In genomic region chr1:233543338-233544255, GRCh38 we compare ENCODE assay signal across 9 cellular contexts.
DNase-seq lines count a peak whose midpoint lies in the region; ATAC-seq, FAIRE-seq and TF ChIP-seq lines count a peak whose summit lies in the region.
"Had no signal": no experiment of that assay in that cellular context is flagged by ENCODE, and none has a peak within 500 bp of the region (broad histone marks: within the 10 kb centered on the region; RNA-seq: fewer than 3 reads in every experiment).

No MANE protein-coding gene starts in this region.

- no peak overlapping the region for H3K27ac ChIP-seq in transverse colon

- intact Hi-C loops in transverse colon (cut with DNase I; ENCODE audit: low total_unique reads): no loop called here

- no peaks in the 10 kb centered on the region for H3K36me3 ChIP-seq in adipocyte (ENCODE audit: control insufficient read depth, insufficient read depth, low read length, severe bottlenecking)
- H3K36me3 ChIP-seq in transverse colon: no peaks in the 10 kb centered on the region

- no peaks in the 10 kb centered on the region for H3K4me1 Mint-ChIP-seq in stimulated activated naive CD8-positive, alpha-beta T cell treated with anti-CD3 and anti-CD28 coated beads, Interleukin-15, amount 100 ng/mL, for 72 hours
- no peaks in the 10 kb centered on the region for H3K4me1 Mint-ChIP-seq in activated naive CD8-positive, alpha-beta T cell treated with anti-CD3 and anti-CD28 coated beads, Interleukin-2, amount 50 U/mL, for 24 hours

- DNase-seq in stimulated activated naive CD8-positive, alpha-beta T cell treated with anti-CD3 and anti-CD28 coated beads, Interleukin-15, Interleukin-2, amounts not matched to agents 100 U/mL and 50 U/mL, for 24 hours: no peak
- DNase-seq in stimulated activated naive CD8-positive, alpha-beta T cell treated with anti-CD3 and anti-CD28 coated beads, Interleukin-15, amount 100 ng/mL, for 72 hours: no peak
- DNase-seq in adipocyte (ENCODE audit: low read depth): peak; percentile 70
- no peak for DNase-seq in activated naive CD8-positive, alpha-beta T cell treated with anti-CD3 and anti-CD28 coated beads, Interleukin-2, amount 50 U/mL, for 24 hours
- DNase-seq in dermis blood vessel endothelial cell: no peak
- DNase-seq in NCI-H1436 treated with DMSO at 0.1 percent for 48 hours (lab: John Stamatoyannopoulos, UW): no peak
- no peak for DNase-seq in transverse colon
- DNase-seq: DND-41 had no signal

- no peaks in the 10 kb centered on the region for H3K36me3 Mint-ChIP-seq in activated naive CD8-positive, alpha-beta T cell treated with anti-CD3 and anti-CD28 coated beads, Interleukin-2, amount 50 U/mL, for 24 hours (ENCODE audit: low read depth)

- H3K4me3 ChIP-seq in adipocyte (ENCODE audit: low read length) (no peak overlapping the region), transverse colon (no peak overlapping the region)

- H3K9ac ChIP-seq in adipocyte (ENCODE audit: low read length): no peak overlapping the region

- no peak for TF ChIP-seq EP300 in transverse colon (IDR thresholded peaks at IDR 0.05; ENCODE audit: low read depth)

- H3K27ac Mint-ChIP-seq in stimulated activated naive CD8-positive, alpha-beta T cell treated with anti-CD3 and anti-CD28 coated beads, Interleukin-15, amount 100 ng/mL, for 72 hours: no peak overlapping the region
- H3K27ac Mint-ChIP-seq in activated naive CD8-positive, alpha-beta T cell treated with anti-CD3 and anti-CD28 coated beads, Interleukin-2, amount 50 U/mL, for 24 hours: no peak overlapping the region

- 49 to 78% methylated on average over 4 to 8 of the region's 8 CpGs for WGBS in transverse colon (ENCODE audit: low coverage in 1 of 2), 2 donors

- no peak for TF ChIP-seq POLR2A in transverse colon (IDR thresholded peaks at IDR 0.05)

- H3K9me3 ChIP-seq in adipocyte (ENCODE audit: control insufficient read depth, low read length) (no peaks in the 10 kb centered on the region), transverse colon (no peaks in the 10 kb centered on the region)

- TF ChIP-seq CTCF in transverse colon (IDR thresholded peaks at IDR 0.05): no peak

- in situ Hi-C loops in transverse colon (cut with MboI; ENCODE audit: low pct_ligation_motif_present in 1 of 4, low pct_unique_long_range_greater_than_20kb in 1 of 4, low sequenced_read_pairs in 3 of 4): no loop called here

- peak; percentile 36 for ATAC-seq in stimulated activated naive CD8-positive, alpha-beta T cell treated with anti-CD3 and anti-CD28 coated beads, Interleukin-15, Interleukin-2, amounts not matched to agents 100 U/mL and 50 U/mL, for 24 hours
- no peak for ATAC-seq in stimulated activated naive CD8-positive, alpha-beta T cell treated with anti-CD3 and anti-CD28 coated beads, Interleukin-15, amount 100 ng/mL, for 72 hours
- ATAC-seq in activated naive CD8-positive, alpha-beta T cell treated with anti-CD3 and anti-CD28 coated beads, Interleukin-2, amount 50 U/mL, for 24 hours: no peak

- peaks cover 7% of the 10 kb centered on the region for H3K27me3 Mint-ChIP-seq in stimulated activated naive CD8-positive, alpha-beta T cell treated with anti-CD3 and anti-CD28 coated beads, Interleukin-15, amount 100 ng/mL, for 72 hours
- peaks cover 11% of the 10 kb centered on the region for H3K27me3 Mint-ChIP-seq in activated naive CD8-positive, alpha-beta T cell treated with anti-CD3 and anti-CD28 coated beads, Interleukin-2, amount 50 U/mL, for 24 hours

- H3K4me1 ChIP-seq in adipocyte (ENCODE audit: control insufficient read depth, insufficient read depth, low read length) (no peaks in the 10 kb centered on the region), transverse colon (no peaks in the 10 kb centered on the region)

- H3K27me3 ChIP-seq in adipocyte (replicated peaks; ENCODE audit: control insufficient read depth, insufficient read depth, low read length) (no peaks in the 10 kb centered on the region), transverse colon (no peaks in the 10 kb centered on the region)

- FAIRE-seq in islet of Langerhans (lab: Jason Lieb, UNC): peak; percentile 97

- H3K9me3 Mint-ChIP-seq in stimulated activated naive CD8-positive, alpha-beta T cell treated with anti-CD3 and anti-CD28 coated beads, Interleukin-15, amount 100 ng/mL, for 72 hours: peaks cover 0 to 5% of the 10 kb centered on the region in 2 donors
- no peaks in the 10 kb centered on the region for H3K9me3 Mint-ChIP-seq in activated naive CD8-positive, alpha-beta T cell treated with anti-CD3 and anti-CD28 coated beads, Interleukin-2, amount 50 U/mL, for 24 hours

- no peak overlapping the region for H3K4me3 Mint-ChIP-seq in stimulated activated naive CD8-positive, alpha-beta T cell treated with anti-CD3 and anti-CD28 coated beads, Interleukin-15, amount 100 ng/mL, for 72 hours
- no peak overlapping the region for H3K4me3 Mint-ChIP-seq in activated naive CD8-positive, alpha-beta T cell treated with anti-CD3 and anti-CD28 coated beads, Interleukin-2, amount 50 U/mL, for 24 hours
